26 cellular contexts compared by ENCODE assay signal in the genomic region with DNA sequence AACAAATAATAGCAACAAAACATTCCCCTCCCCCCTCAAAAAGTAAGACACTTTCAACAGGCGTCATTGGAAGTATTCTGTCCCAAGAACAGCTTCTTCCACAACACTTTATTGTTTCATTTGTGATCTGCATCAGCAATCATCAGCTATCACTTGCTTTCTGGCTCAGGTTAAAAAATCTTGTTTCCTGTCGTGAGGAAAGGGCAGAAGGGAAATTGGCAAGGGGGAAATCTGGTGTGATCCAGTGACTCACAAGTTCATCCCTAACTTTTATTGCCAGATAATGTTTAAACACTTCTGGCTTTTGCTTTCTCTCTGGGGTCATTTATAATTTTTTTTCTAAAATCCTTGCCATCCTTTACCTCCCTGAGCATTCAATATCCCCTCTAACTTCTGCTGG.
"Had no signal": no experiment of that assay in that cellular context is flagged by ENCODE, and none has a peak within 500 bp of the region (broad histone marks: within the 10 kb centered on the region; RNA-seq: fewer than 3 reads in every experiment).

No MANE protein-coding gene starts in this region.

- H3K4me1 Mint-ChIP-seq: activated CD4-positive, alpha-beta memory T cell treated with anti-CD3 and anti-CD28 coated beads, Interleukin-2, amount 10 ng/mL, durations not matched to agents 7 days and 5 days; activated CD4-positive, alpha-beta T cell treated with anti-CD3 and anti-CD28 coated beads for 36 hours; activated CD8-positive, alpha-beta memory T cell treated with anti-CD3 and anti-CD28 coated beads, Interleukin-2, amount 10 ng/mL, durations not matched to agents 7 days and 5 days; activated naive CD8-positive, alpha-beta T cell treated with anti-CD3 and anti-CD28 coated beads for 36 hours; memory B cell; naive B cell; stimulated activated naive CD8-positive, alpha-beta T cell treated with anti-CD3 and anti-CD28 coated beads, Interleukin-15, amount 100 ng/mL, for 72 hours had no signal

- H3K9me3 ChIP-seq: esophagus squamous epithelium, mucosa of descending colon, suprapubic skin, transverse colon, uterus had no signal

- H3K27ac ChIP-seq: esophagus squamous epithelium, foreskin keratinocyte, skin epidermis, suprapubic skin, transverse colon, uterus had no signal

- H3K27ac Mint-ChIP-seq: activated CD4-positive, alpha-beta memory T cell treated with anti-CD3 and anti-CD28 coated beads, Interleukin-2, amount 10 ng/mL, durations not matched to agents 7 days and 5 days; activated CD4-positive, alpha-beta T cell treated with anti-CD3 and anti-CD28 coated beads for 36 hours; activated CD8-positive, alpha-beta memory T cell treated with anti-CD3 and anti-CD28 coated beads, Interleukin-2, amount 10 ng/mL, durations not matched to agents 7 days and 5 days; activated naive CD8-positive, alpha-beta T cell treated with anti-CD3 and anti-CD28 coated beads for 36 hours; dendritic cell treated with granulocyte-macrophage colony-stimulating factor and Interleukin-4, amounts not matched to agents 40 ng/mL and 50 ng/mL, for 4 days; memory B cell; naive B cell; stimulated activated naive CD8-positive, alpha-beta T cell treated with anti-CD3 and anti-CD28 coated beads, Interleukin-15, amount 100 ng/mL, for 72 hours; WTC11 had no signal

- H3K9me3 Mint-ChIP-seq: activated CD4-positive, alpha-beta memory T cell treated with anti-CD3 and anti-CD28 coated beads, Interleukin-2, amount 10 ng/mL, durations not matched to agents 7 days and 5 days; dendritic cell treated with granulocyte-macrophage colony-stimulating factor and Interleukin-4, amounts not matched to agents 40 ng/mL and 50 ng/mL, for 4 days had no signal

- H3K36me3 Mint-ChIP-seq: activated CD8-positive, alpha-beta memory T cell treated with anti-CD3 and anti-CD28 coated beads, Interleukin-2, amount 10 ng/mL, durations not matched to agents 7 days and 5 days; activated naive CD8-positive, alpha-beta T cell treated with anti-CD3 and anti-CD28 coated beads for 36 hours; memory B cell; naive B cell; WTC11 had no signal

- H3K27me3 ChIP-seq: esophagus squamous epithelium, foreskin keratinocyte, suprapubic skin, transverse colon, uterus had no signal

- H3K27me3 Mint-ChIP-seq: activated CD4-positive, alpha-beta memory T cell treated with anti-CD3 and anti-CD28 coated beads, Interleukin-2, amount 10 ng/mL, durations not matched to agents 7 days and 5 days; activated CD4-positive, alpha-beta T cell treated with anti-CD3 and anti-CD28 coated beads for 36 hours; activated CD8-positive, alpha-beta memory T cell treated with anti-CD3 and anti-CD28 coated beads, Interleukin-2, amount 10 ng/mL, durations not matched to agents 7 days and 5 days; activated naive CD8-positive, alpha-beta T cell treated with anti-CD3 and anti-CD28 coated beads for 36 hours; dendritic cell treated with granulocyte-macrophage colony-stimulating factor and Interleukin-4, amounts not matched to agents 40 ng/mL and 50 ng/mL, for 4 days; naive B cell; stimulated activated naive CD8-positive, alpha-beta T cell treated with anti-CD3 and anti-CD28 coated beads, Interleukin-15, amount 100 ng/mL, for 72 hours had no signal

- ATAC-seq: activated CD4-positive, alpha-beta T cell treated with anti-CD3 and anti-CD28 coated beads for 36 hours; activated CD8-positive, alpha-beta memory T cell treated with anti-CD3 and anti-CD28 coated beads, Interleukin-2, amount 10 ng/mL, durations not matched to agents 7 days and 5 days; foreskin keratinocyte; left ventricle myocardium superior; mucosa of descending colon; right cardiac atrium; stimulated activated naive CD8-positive, alpha-beta T cell treated with anti-CD3 and anti-CD28 coated beads, Interleukin-15, amount 100 ng/mL, for 72 hours; WTC11 had no signal

- H3K4me3 Mint-ChIP-seq: activated CD4-positive, alpha-beta memory T cell treated with anti-CD3 and anti-CD28 coated beads, Interleukin-2, amount 10 ng/mL, durations not matched to agents 7 days and 5 days; activated CD4-positive, alpha-beta T cell treated with anti-CD3 and anti-CD28 coated beads for 36 hours; activated CD8-positive, alpha-beta memory T cell treated with anti-CD3 and anti-CD28 coated beads, Interleukin-2, amount 10 ng/mL, durations not matched to agents 7 days and 5 days; activated naive CD8-positive, alpha-beta T cell treated with anti-CD3 and anti-CD28 coated beads for 36 hours; dendritic cell treated with granulocyte-macrophage colony-stimulating factor and Interleukin-4, amounts not matched to agents 40 ng/mL and 50 ng/mL, for 4 days; memory B cell; naive B cell; neural crest cell; stimulated activated naive CD8-positive, alpha-beta T cell treated with anti-CD3 and anti-CD28 coated beads, Interleukin-15, amount 100 ng/mL, for 72 hours; WTC11 had no signal

- DNase-seq: activated CD4-positive, alpha-beta memory T cell treated with anti-CD3 and anti-CD28 coated beads, Interleukin-2, amount 10 ng/mL, durations not matched to agents 7 days and 5 days; activated CD4-positive, alpha-beta T cell treated with anti-CD3 and anti-CD28 coated beads for 36 hours; activated CD8-positive, alpha-beta memory T cell treated with anti-CD3 and anti-CD28 coated beads, Interleukin-2, amount 10 ng/mL, durations not matched to agents 7 days and 5 days; activated naive CD8-positive, alpha-beta T cell treated with anti-CD3 and anti-CD28 coated beads for 36 hours; amniotic stem cell; effector memory CD4-positive, alpha-beta T cell; esophagus squamous epithelium; foreskin keratinocyte; glutamatergic neuron; hippocampal formation; islet precursor cell; left ventricle myocardium superior; mucosa of descending colon; naive B cell; right cardiac atrium; stimulated activated CD4-positive, alpha-beta T cell treated with anti-CD3 and anti-CD28 coated beads, Interleukin-15, amount 100 ng/mL, for 24 hours; stimulated activated CD4-positive, alpha-beta T cell treated with anti-CD3 and anti-CD28 coated beads, Interleukin-2, amount 100 ng/mL, for 48 hours; stimulated activated naive CD8-positive, alpha-beta T cell treated with anti-CD3 and anti-CD28 coated beads, Interleukin-15, amount 100 ng/mL, for 72 hours; transverse colon; uterus had no signal

- H3K4me3 ChIP-seq: esophagus squamous epithelium, mucosa of descending colon, skin epidermis, suprapubic skin, transverse colon, uterus had no signal

- H3K36me3 ChIP-seq: esophagus squamous epithelium, suprapubic skin, transverse colon, uterus had no signal

- H3K4me1 ChIP-seq: esophagus squamous epithelium, foreskin keratinocyte, suprapubic skin, transverse colon, uterus had no signal
